12 cellular contexts compared by ENCODE assay signal in the genomic region with DNA sequence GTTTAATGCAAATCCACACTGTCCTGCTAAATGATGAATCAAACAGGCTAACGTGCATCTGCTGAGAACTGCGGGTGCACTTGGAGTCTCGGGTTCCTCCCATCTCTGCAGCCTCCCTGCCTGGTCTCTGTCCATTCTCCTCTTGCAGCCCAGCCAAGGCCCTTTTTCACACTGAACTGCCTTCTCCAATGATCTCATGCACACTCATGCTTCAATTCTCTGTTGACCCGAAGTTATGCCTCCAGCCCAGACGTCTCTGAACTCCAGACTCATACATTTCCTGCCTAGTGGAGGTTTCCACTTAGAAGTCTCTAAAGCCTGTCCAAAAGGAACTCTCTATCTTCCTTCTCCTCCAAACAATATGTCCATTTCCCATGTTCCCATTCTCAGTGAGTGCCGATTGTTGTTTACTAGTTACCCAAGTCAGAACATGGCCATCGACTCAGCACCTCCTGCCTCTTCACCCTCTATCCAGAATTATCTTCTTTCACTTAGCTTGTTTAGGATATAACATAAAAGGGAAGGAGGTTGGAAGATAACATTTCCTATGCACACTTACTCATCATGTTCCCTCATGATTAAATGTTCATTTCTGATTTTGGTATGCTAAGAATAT.
DNase-seq lines count a peak whose midpoint lies in the region; ATAC-seq and TF ChIP-seq lines count a peak whose summit lies in the region.
"Had no signal": no experiment of that assay in that cellular context is flagged by ENCODE, and none has a peak within 500 bp of the region (broad histone marks: within the 10 kb centered on the region; RNA-seq: fewer than 3 reads in every experiment).

No MANE protein-coding gene starts in this region.

- H3K4me1 Mint-ChIP-seq in activated T-helper 2 cell treated with anti-CD3 and anti-CD28 coated beads, Interferon-gamma antibody, Interleukin-2, Interleukin-4, amounts not matched to agents 10 μg/mL and 5 μg/mL and 100 μg/mL, durations not matched to agents 14 hours and 24 hours and 36 hours (ENCODE audit: low read depth) = no peaks in the 10 kb centered on the region
- H3K4me1 Mint-ChIP-seq: memory B cell had no signal

- ATAC-seq in Right ventricle myocardium inferior (peak; percentile 89), lower lobe of right lung (no peak)

- no peak overlapping the region for H2BK15ac ChIP-seq in mesenchymal stem cell (ENCODE audit: low read depth, poor library complexity, severe bottlenecking)

- peaks cover 14% of the 10 kb centered on the region for H3K9me3 Mint-ChIP-seq in activated T-helper 2 cell treated with anti-CD3 and anti-CD28 coated beads, Interferon-gamma antibody, Interleukin-2, Interleukin-4, amounts not matched to agents 10 μg/mL and 5 μg/mL and 100 μg/mL, durations not matched to agents 14 hours and 24 hours and 36 hours

- H4K91ac ChIP-seq in mesenchymal stem cell (ENCODE audit: low read length) = no peak overlapping the region

- no peak overlapping the region for H3K4me3 ChIP-seq in fibroblast of lung (replicated peaks in 1 of 4; ENCODE audit: control extremely low read depth in 1 of 4, insufficient read depth in 1 of 4, low read depth in 3 of 4, low read length in 4 of 4)
- peak overlapping the region in 1 of 2 experiments; percentile 49 for H3K4me3 ChIP-seq in mesenchymal stem cell (ENCODE audit: insufficient read depth in 1 of 2, low read depth in 1 of 2, low read length in 2 of 2)
- no peak overlapping the region for H3K4me3 ChIP-seq in lower lobe of right lung

- peak overlapping the region in 1 of 2 experiments; percentile 46 for H2BK12ac ChIP-seq in mesenchymal stem cell (ENCODE audit: low read length in 2 of 2)

- H3K27me3 ChIP-seq in fibroblast of lung (ENCODE audit: control insufficient read depth, insufficient read depth, low read length) (no peaks in the 10 kb centered on the region), mesenchymal stem cell (ENCODE audit: control insufficient read depth in 1 of 2, insufficient read depth in 1 of 2, low read length in 2 of 2) (no peaks in the 10 kb centered on the region), lower lobe of right lung (ENCODE audit: low read depth) (no peaks in the 10 kb centered on the region)

- peak overlapping the region; percentile 34 to 49 for H3K18ac ChIP-seq in mesenchymal stem cell (ENCODE audit: low read depth in 1 of 2, low read length in 2 of 2)

- peak overlapping the region; percentile 28 for H3K4me2 ChIP-seq in fibroblast of lung (ENCODE audit: extremely low read depth, insufficient read depth, low read length)
- no peak overlapping the region for H3K4me2 ChIP-seq in mesenchymal stem cell (ENCODE audit: low read length, poor library complexity, severe bottlenecking)

- no peak overlapping the region for H3K23ac ChIP-seq in mesenchymal stem cell (ENCODE audit: low read length in 2 of 2)

- H3K4me1 ChIP-seq in fibroblast of lung (ENCODE audit: control insufficient read depth, extremely low read depth, insufficient read depth, low read length) = peaks cover 9% of the 10 kb centered on the region
- peaks cover 7% of the 10 kb centered on the region for H3K4me1 ChIP-seq in mesenchymal stem cell (ENCODE audit: control insufficient read depth, insufficient read depth, low read depth, low read length)
- H3K4me1 ChIP-seq in lower lobe of right lung = peaks cover 1% of the 10 kb centered on the region

- peak overlapping the region; percentile 9 for H2BK120ac ChIP-seq in mesenchymal stem cell (ENCODE audit: low read depth, low read length)

- H3K27ac ChIP-seq in fibroblast of lung (ENCODE audit: insufficient read depth, low read length) (peak overlapping the region; percentile 60), mesenchymal stem cell (ENCODE audit: low read length, poor library complexity, severe bottlenecking) (peak overlapping the region; percentile 53), lower lobe of right lung (no peak overlapping the region)
- H3K27ac ChIP-seq: 22Rv1 had no signal

- H3K9me3 ChIP-seq in fibroblast of lung (ENCODE audit: control insufficient read depth, insufficient read depth, low read depth, low read length) (no peaks in the 10 kb centered on the region), mesenchymal stem cell (ENCODE audit: control insufficient read depth, low read length) (peaks cover 15% of the 10 kb centered on the region), lower lobe of right lung (peaks cover 8% of the 10 kb centered on the region)

- H3K27ac Mint-ChIP-seq in activated T-helper 2 cell treated with anti-CD3 and anti-CD28 coated beads, Interferon-gamma antibody, Interleukin-2, Interleukin-4, amounts not matched to agents 10 μg/mL and 5 μg/mL and 100 μg/mL, durations not matched to agents 14 hours and 24 hours and 36 hours = no peak overlapping the region
- H3K27ac Mint-ChIP-seq: activated naive CD8-positive, alpha-beta T cell; memory B cell had no signal

- TF ChIP-seq CTCF in fibroblast of lung (conservative IDR thresholded peaks at IDR 0.05 in 1 of 2, IDR thresholded peaks at IDR 0.05 in 1 of 2; ENCODE audit: low read depth in 1 of 2, low read length in 2 of 2) (no peak), lower lobe of right lung (IDR thresholded peaks at IDR 0.05) (no peak)

- peaks cover 6% of the 10 kb centered on the region for H3K36me3 Mint-ChIP-seq in activated T-helper 2 cell treated with anti-CD3 and anti-CD28 coated beads, Interferon-gamma antibody, Interleukin-2, Interleukin-4, amounts not matched to agents 10 μg/mL and 5 μg/mL and 100 μg/mL, durations not matched to agents 14 hours and 24 hours and 36 hours (ENCODE audit: low read depth)
- H3K36me3 Mint-ChIP-seq: memory B cell had no signal

- no peak overlapping the region for H3K4ac ChIP-seq in mesenchymal stem cell (ENCODE audit: low read depth in 1 of 2, low read length in 2 of 2)

- H3K79me2 ChIP-seq in fibroblast of lung (ENCODE audit: control insufficient read depth, insufficient read depth, low read length) = no peaks in the 10 kb centered on the region

- intact Hi-C loops in Right ventricle myocardium inferior (cut with DNase I) (loop anchor here (10.0 kb wide), 1 partner anchor 430 kb away; no protein-coding TSS in a partner anchor), cardiac septum (cut with DNase I) (no loop called here), lower lobe of right lung (cut with DNase I) (no loop called here)
- intact Hi-C loops in activated T-helper 2 cell treated with anti-CD3 and anti-CD28 coated beads, Interferon-gamma antibody, Interleukin-2, Interleukin-4, amounts not matched to agents 10 μg/mL and 5 μg/mL and 100 μg/mL, durations not matched to agents 14 hours and 24 hours and 36 hours (cut with micrococcal nuclease) = no loop called here

- H3K79me1 ChIP-seq in mesenchymal stem cell (replicated peaks; ENCODE audit: low read length, poor library complexity, severe bottlenecking) = no peaks in the 10 kb centered on the region

- H3K9ac ChIP-seq in fibroblast of lung (ENCODE audit: insufficient read depth, low read length) (no peak overlapping the region), mesenchymal stem cell (ENCODE audit: low read length) (peak overlapping the region; percentile 69)

- H3K4me3 Mint-ChIP-seq in activated T-helper 2 cell treated with anti-CD3 and anti-CD28 coated beads, Interferon-gamma antibody, Interleukin-2, Interleukin-4, amounts not matched to agents 10 μg/mL and 5 μg/mL and 100 μg/mL, durations not matched to agents 14 hours and 24 hours and 36 hours (ENCODE audit: low read depth) = no peak overlapping the region
- H3K4me3 Mint-ChIP-seq: activated naive CD8-positive, alpha-beta T cell; memory B cell had no signal

- H3K14ac ChIP-seq in mesenchymal stem cell (ENCODE audit: low read length in 2 of 2) = no peak overlapping the region

- H3K27me3 Mint-ChIP-seq in activated T-helper 2 cell treated with anti-CD3 and anti-CD28 coated beads, Interferon-gamma antibody, Interleukin-2, Interleukin-4, amounts not matched to agents 10 μg/mL and 5 μg/mL and 100 μg/mL, durations not matched to agents 14 hours and 24 hours and 36 hours (ENCODE audit: low read depth) = peaks cover 14% of the 10 kb centered on the region
- H3K27me3 Mint-ChIP-seq: activated naive CD8-positive, alpha-beta T cell had no signal

- 26% methylated on average over 6 of the region's 7 CpGs for WGBS in mesenchymal stem cell

- DNase-seq in Right ventricle myocardium inferior (ENCODE audit: missing footprints) = no peak
- no peak for DNase-seq in cardiac septum (ENCODE audit: low spot score)
- peak; percentile 67 to 89 for DNase-seq in fibroblast of lung (ENCODE audit: low read depth in 2 of 2)
- peak; percentile 91 for DNase-seq in mesenchymal stem cell
- DNase-seq in superior temporal gyrus (ENCODE audit: extremely low spot score) = no peak
- no peak for DNase-seq in lower lobe of right lung
- no peak for DNase-seq in activated T-helper 2 cell treated with anti-CD3 and anti-CD28 coated beads, Interferon-gamma antibody, Interleukin-2, Interleukin-4, amounts not matched to agents 10 μg/mL and 5 μg/mL and 100 μg/mL, durations not matched to agents 14 hours and 24 hours and 36 hours (ENCODE audit: low spot score)
- no peak for DNase-seq in NCI-H1105 (lab: John Stamatoyannopoulos, UW)
- DNase-seq: dermis blood vessel endothelial cell had no signal

- peak overlapping the region; percentile 52 for H2AFZ ChIP-seq in fibroblast of lung (ENCODE audit: low read length)
- H2AFZ ChIP-seq in mesenchymal stem cell (ENCODE audit: low read depth, low read length) = no peak overlapping the region

- H4K20me1 ChIP-seq in fibroblast of lung (ENCODE audit: control insufficient read depth, extremely low read depth, insufficient read depth, low read length) = no peaks in the 10 kb centered on the region

- no peak overlapping the region for H2AK5ac ChIP-seq in mesenchymal stem cell (ENCODE audit: low read length, severe bottlenecking)

- H3K36me3 ChIP-seq in fibroblast of lung (ENCODE audit: control insufficient read depth, insufficient read depth, low read length) (no peaks in the 10 kb centered on the region), mesenchymal stem cell (ENCODE audit: control insufficient read depth in 1 of 2, insufficient read depth in 2 of 2, low read depth in 1 of 2, low read length in 2 of 2) (no peaks in the 10 kb centered on the region), lower lobe of right lung (no peaks in the 10 kb centered on the region)

- peak overlapping the region; percentile 63 for H4K8ac ChIP-seq in mesenchymal stem cell (ENCODE audit: low read length)

- H2BK5ac ChIP-seq in mesenchymal stem cell (ENCODE audit: low read depth, low read length, poor library complexity, severe bottlenecking) = no peak overlapping the region

Comparison
In these comparisons a context has a peak if more than half of its experiments do, and no peak if none do; other contexts are left out.
1. DNase-seq: peak in fibroblast of lung (2 of 2) and mesenchymal stem cell (single experiment); none in Right ventricle myocardium inferior (single experiment), cardiac septum (single experiment), superior temporal gyrus (single experiment), lower lobe of right lung (single experiment), activated T-helper 2 cell treated with anti-CD3 and anti-CD28 coated beads, Interferon-gamma antibody, Interleukin-2, Interleukin-4, amounts not matched to agents 10 μg/mL and 5 μg/mL and 100 μg/mL, durations not matched to agents 14 hours and 24 hours and 36 hours (single experiment) and NCI-H1105 (single experiment).